Comparison of ENCODE assay signal across 12 cellular contexts in the genomic region with DNA sequence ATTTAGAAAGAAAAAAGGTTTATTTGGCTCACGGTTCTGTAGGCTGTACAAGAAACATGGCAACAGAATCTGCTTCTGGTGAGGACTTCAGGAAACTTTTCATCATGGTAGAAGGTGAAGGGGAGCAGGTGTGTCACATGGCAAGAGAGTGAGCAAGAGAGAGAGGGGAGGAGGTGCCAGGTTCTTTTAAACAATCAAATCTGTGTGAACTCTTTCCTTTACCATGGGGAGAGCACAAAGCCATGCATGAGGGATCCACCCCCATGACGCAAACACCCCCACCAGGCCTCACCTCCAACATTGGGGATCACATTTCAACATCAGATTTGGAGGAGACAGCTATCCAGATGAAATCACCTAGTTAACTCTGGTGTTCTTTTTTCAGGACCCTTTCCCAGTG.
A peak's percentile ranks its signal among the peaks of the same experiment; 100 is the strongest.
DNase-seq lines count a peak whose midpoint lies in the region; ATAC-seq lines count a peak whose summit lies in the region.
"Had no signal": no experiment of that assay in that cellular context is flagged by ENCODE, and none has a peak within 500 bp of the region (broad histone marks: within the 10 kb centered on the region; RNA-seq: fewer than 3 reads in every experiment).

No MANE protein-coding gene starts in this region.

- H3K4me1 Mint-ChIP-seq in stimulated activated naive CD8-positive, alpha-beta T cell treated with anti-CD3 and anti-CD28 coated beads, Interleukin-15, Interleukin-2, amounts not matched to agents 100 ng/mL and 50 ng/mL, for 24 hours (ENCODE audit: low read depth): peaks cover 74% of the 10 kb centered on the region
- H3K4me1 Mint-ChIP-seq in stimulated activated naive CD8-positive, alpha-beta T cell treated with anti-CD3 and anti-CD28 coated beads, Interleukin-15, amount 100 ng/mL, for 72 hours: peaks cover 72% of the 10 kb centered on the region
- H3K4me1 Mint-ChIP-seq in T-helper 17 cell (peaks cover 39% of the 10 kb centered on the region), memory B cell (peaks cover 29% of the 10 kb centered on the region)

- no peaks in the 10 kb centered on the region for H3K9me3 ChIP-seq in T-helper 17 cell (ENCODE audit: control insufficient read depth, low read length, poor library complexity, severe bottlenecking)

- peak overlapping the region; percentile 43 for H3K4me3 Mint-ChIP-seq in stimulated activated naive CD8-positive, alpha-beta T cell treated with anti-CD3 and anti-CD28 coated beads, Interleukin-15, Interleukin-2, amounts not matched to agents 100 ng/mL and 50 ng/mL, for 24 hours
- H3K4me3 Mint-ChIP-seq in stimulated activated naive CD8-positive, alpha-beta T cell treated with anti-CD3 and anti-CD28 coated beads, Interleukin-15, amount 100 ng/mL, for 72 hours: no peak overlapping the region
- H3K4me3 Mint-ChIP-seq in T-helper 17 cell: no peak overlapping the region
- H3K4me3 Mint-ChIP-seq in memory B cell: no peak overlapping the region

- H3K27ac Mint-ChIP-seq in stimulated activated naive CD8-positive, alpha-beta T cell treated with anti-CD3 and anti-CD28 coated beads, Interleukin-15, Interleukin-2, amounts not matched to agents 100 ng/mL and 50 ng/mL, for 24 hours: peak overlapping the region; percentile 82
- H3K27ac Mint-ChIP-seq in stimulated activated naive CD8-positive, alpha-beta T cell treated with anti-CD3 and anti-CD28 coated beads, Interleukin-15, amount 100 ng/mL, for 72 hours: peak overlapping the region in 1 of 2 donors; percentile 82
- H3K27ac Mint-ChIP-seq in T-helper 17 cell (peak overlapping the region; percentile 76), memory B cell (peak overlapping the region; percentile 66)
- H3K27ac Mint-ChIP-seq: activated CD4-positive, alpha-beta memory T cell treated with anti-CD3 and anti-CD28 coated beads, Interleukin-2, amount 10 ng/mL, durations not matched to agents 7 days and 5 days had no signal

- no peaks in the 10 kb centered on the region for H3K27me3 Mint-ChIP-seq in stimulated activated naive CD8-positive, alpha-beta T cell treated with anti-CD3 and anti-CD28 coated beads, Interleukin-15, Interleukin-2, amounts not matched to agents 100 ng/mL and 50 ng/mL, for 24 hours
- no peaks in the 10 kb centered on the region for H3K27me3 Mint-ChIP-seq in stimulated activated naive CD8-positive, alpha-beta T cell treated with anti-CD3 and anti-CD28 coated beads, Interleukin-15, amount 100 ng/mL, for 72 hours
- H3K27me3 Mint-ChIP-seq in T-helper 17 cell: no peaks in the 10 kb centered on the region
- no peaks in the 10 kb centered on the region for H3K27me3 Mint-ChIP-seq in memory B cell
- H3K27me3 Mint-ChIP-seq: activated CD4-positive, alpha-beta memory T cell treated with anti-CD3 and anti-CD28 coated beads, Interleukin-2, amount 10 ng/mL, durations not matched to agents 7 days and 5 days; IgD-negative memory B cell had no signal

- H3K36me3 Mint-ChIP-seq in stimulated activated naive CD8-positive, alpha-beta T cell treated with anti-CD3 and anti-CD28 coated beads, Interleukin-15, Interleukin-2, amounts not matched to agents 100 ng/mL and 50 ng/mL, for 24 hours (ENCODE audit: low read depth): peaks cover 15% of the 10 kb centered on the region
- H3K36me3 Mint-ChIP-seq in T-helper 17 cell (ENCODE audit: low read depth): peaks cover 4% of the 10 kb centered on the region
- peaks cover 8% of the 10 kb centered on the region for H3K36me3 Mint-ChIP-seq in memory B cell

- in situ Hi-C loops in ACHN (cut with HindIII; ENCODE audit: low pct_ligation_motif_present, low pct_unique_long_range_greater_than_20kb, low sequenced_read_pairs): no loop called here

- no peak for DNase-seq in stimulated activated naive CD8-positive, alpha-beta T cell treated with anti-CD3 and anti-CD28 coated beads, Interleukin-15, amount 100 ng/mL, for 72 hours
- DNase-seq in T-helper 17 cell (no peak), memory B cell (ENCODE audit: low spot score in 2 of 2) (no peak), ACHN (no peak), NCI-H1092 (lab: John Stamatoyannopoulos, UW) (no peak), Right ventricle myocardium superior (no peak)
- DNase-seq: activated CD4-positive, alpha-beta memory T cell treated with anti-CD3 and anti-CD28 coated beads, Interleukin-2, amount 10 ng/mL, durations not matched to agents 7 days and 5 days; kidney; stimulated activated CD4-positive, alpha-beta T cell treated with anti-CD3 and anti-CD28 coated beads, Interleukin-4, amount 100 ng/mL, for 4 hours had no signal

- intact Hi-C loops in Right ventricle myocardium superior (cut with DNase I): no loop called here

- no peaks in the 10 kb centered on the region for H3K9me3 Mint-ChIP-seq in stimulated activated naive CD8-positive, alpha-beta T cell treated with anti-CD3 and anti-CD28 coated beads, Interleukin-15, Interleukin-2, amounts not matched to agents 100 ng/mL and 50 ng/mL, for 24 hours
- H3K9me3 Mint-ChIP-seq in stimulated activated naive CD8-positive, alpha-beta T cell treated with anti-CD3 and anti-CD28 coated beads, Interleukin-15, amount 100 ng/mL, for 72 hours: no peaks in the 10 kb centered on the region
- no peaks in the 10 kb centered on the region for H3K9me3 Mint-ChIP-seq in memory B cell
- H3K9me3 Mint-ChIP-seq: activated CD4-positive, alpha-beta memory T cell treated with anti-CD3 and anti-CD28 coated beads, Interleukin-2, amount 10 ng/mL, durations not matched to agents 7 days and 5 days; IgD-negative memory B cell had no signal

- ATAC-seq in stimulated activated naive CD8-positive, alpha-beta T cell treated with anti-CD3 and anti-CD28 coated beads, Interleukin-15, amount 100 ng/mL, for 72 hours: no peak
- ATAC-seq in T-helper 17 cell (no peak), memory B cell (ENCODE audit: low read depth) (no peak), GM19324 (IDR thresholded peaks at IDR 0.05; ENCODE audit: low FRiP score, unreplicated experiment) (no peak), Right ventricle myocardium superior (ENCODE audit: poor library complexity) (no peak)
